ENCODE assay signal across 19 cellular contexts in the genomic region with DNA sequence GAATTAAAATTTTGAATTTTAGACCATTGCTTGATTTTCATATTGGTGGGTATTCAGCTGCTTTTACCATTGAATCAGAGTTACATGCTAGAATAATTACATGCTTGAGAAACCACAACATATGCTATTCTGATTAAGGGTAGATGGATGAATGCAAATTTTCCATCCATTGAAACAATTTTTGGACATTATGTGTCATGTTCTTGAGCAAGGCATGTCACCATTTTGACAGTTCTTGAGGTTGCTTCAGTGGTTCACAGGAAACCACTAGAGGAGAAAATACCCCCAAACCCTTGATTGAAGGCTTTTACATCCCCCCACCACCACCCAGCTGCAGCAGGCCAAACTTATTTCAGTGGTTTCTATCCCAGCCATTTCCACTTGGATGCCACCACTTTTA. TPM values are rescaled to one million over a fixed set of nuclear protein-coding genes. Genes with fewer than 3 reads are reported as not detected.
DNase-seq lines count a peak whose midpoint lies in the region; ATAC-seq, FAIRE-seq and TF ChIP-seq lines count a peak whose summit lies in the region.
"Had no signal": no experiment of that assay in that cellular context is flagged by ENCODE, and none has a peak within 500 bp of the region (broad histone marks: within the 10 kb centered on the region; RNA-seq: fewer than 3 reads in every experiment).

No MANE protein-coding gene starts in this region.

- TF ChIP-seq POLR2A in GM12878 (IDR thresholded peaks at IDR 0.05; ENCODE audit: low read depth, low read length): no peak

- no peak overlapping the region for H3K4me2 ChIP-seq in Karpas-422 (ENCODE audit: low read depth, low read length, poor library complexity, severe bottlenecking)
- H3K4me2 ChIP-seq in GM12878 (ENCODE audit: control insufficient read depth, insufficient read depth): no peak overlapping the region
- H3K4me2 ChIP-seq: A549 had no signal

- TF ChIP-seq CTCF in GM12878 (IDR thresholded peaks at IDR 0.05 in 2 of 3, conservative IDR thresholded peaks at IDR 0.05 in 1 of 3; ENCODE audit: control insufficient read depth in 2 of 3, extremely low read depth in 1 of 3, insufficient read depth in 1 of 3, low read depth in 3 of 3, low read length in 3 of 3): no peak

- no peak overlapping the region for H2AFZ ChIP-seq in Karpas-422 (ENCODE audit: low read length)
- no peak overlapping the region for H2AFZ ChIP-seq in GM12878 (ENCODE audit: control insufficient read depth, low read depth, low read length)

- CTCF ChIA-PET in activated CD8-positive, alpha-beta memory T cell treated with anti-CD3 and anti-CD28 coated beads, Interleukin-2, amount 10 ng/mL, durations not matched to agents 7 days and 5 days (lab: Charles Lee): interaction anchor here (2.0 kb wide), 1 partner anchor 107 kb away, joined by 6 read pairs; no protein-coding TSS in a partner anchor
- CTCF ChIA-PET in GM12878 (lab: Yijun Ruan, JAX): interaction anchor here (2.7 kb wide), 1 partner anchor 107 kb away, joined by 51 read pairs; no protein-coding TSS in a partner anchor

- H3K4me3 Mint-ChIP-seq in activated CD8-positive, alpha-beta memory T cell treated with anti-CD3 and anti-CD28 coated beads, Interleukin-2, amount 10 ng/mL, durations not matched to agents 7 days and 5 days: no peak overlapping the region
- H3K4me3 Mint-ChIP-seq in stimulated activated naive CD8-positive, alpha-beta T cell treated with anti-CD3 and anti-CD28 coated beads, Interleukin-15, amount 100 ng/mL, for 72 hours: no peak overlapping the region
- H3K4me3 Mint-ChIP-seq: CD8-positive, alpha-beta memory T cell had no signal

- H3K27me3 Mint-ChIP-seq in activated CD8-positive, alpha-beta memory T cell treated with anti-CD3 and anti-CD28 coated beads, Interleukin-2, amount 10 ng/mL, durations not matched to agents 7 days and 5 days: no peaks in the 10 kb centered on the region
- no peaks in the 10 kb centered on the region for H3K27me3 Mint-ChIP-seq in stimulated activated naive CD8-positive, alpha-beta T cell treated with anti-CD3 and anti-CD28 coated beads, Interleukin-15, amount 100 ng/mL, for 72 hours
- H3K27me3 Mint-ChIP-seq: CD8-positive, alpha-beta memory T cell had no signal

- H3K9ac ChIP-seq in Karpas-422 (ENCODE audit: low read length): no peak overlapping the region
- H3K9ac ChIP-seq in GM12878 (ENCODE audit: control insufficient read depth, insufficient read depth, low read length): no peak overlapping the region

- BruUV-seq in GM12878 (replicated peaks; lab: Mats Ljungman, UMichigan): no TSS peak

- H3K27me3 ChIP-seq in Karpas-422 (ENCODE audit: low read length): no peaks in the 10 kb centered on the region
- H3K27me3 ChIP-seq in GM12878 (replicated peaks in 1 of 2; ENCODE audit: control insufficient read depth in 2 of 2, insufficient read depth in 2 of 2, low read length in 1 of 2): no peaks in the 10 kb centered on the region
- H3K27me3 ChIP-seq: BE2C had no signal

- peaks cover 2% of the 10 kb centered on the region; the same call in 1 of the 2 replicates for H3K4me1 ChIP-seq in Karpas-422 (ENCODE audit: low read length)
- no peaks in the 10 kb centered on the region for H3K4me1 ChIP-seq in GM12878 (ENCODE audit: control insufficient read depth, insufficient read depth, low read length)
- H3K4me1 ChIP-seq: A549, BE2C, Caco-2, HAP-1 had no signal

- H4K20me1 ChIP-seq in Karpas-422 (ENCODE audit: insufficient read depth, low read depth, low read length) (no peaks in the 10 kb centered on the region), GM12878 (ENCODE audit: control insufficient read depth, insufficient read depth) (no peaks in the 10 kb centered on the region)

- peaks cover 42% of the 10 kb centered on the region for H3K36me3 Mint-ChIP-seq in activated CD8-positive, alpha-beta memory T cell treated with anti-CD3 and anti-CD28 coated beads, Interleukin-2, amount 10 ng/mL, durations not matched to agents 7 days and 5 days

- no peak overlapping the region for H3K4me3 ChIP-seq in Karpas-422 (ENCODE audit: low read length)
- no peak overlapping the region for H3K4me3 ChIP-seq in GM12878
- H3K4me3 ChIP-seq: A549, HAP-1 had no signal

- no peaks in the 10 kb centered on the region for H3K9me3 Mint-ChIP-seq in activated CD8-positive, alpha-beta memory T cell treated with anti-CD3 and anti-CD28 coated beads, Interleukin-2, amount 10 ng/mL, durations not matched to agents 7 days and 5 days (ENCODE audit: low read depth)
- no peaks in the 10 kb centered on the region for H3K9me3 Mint-ChIP-seq in stimulated activated naive CD8-positive, alpha-beta T cell treated with anti-CD3 and anti-CD28 coated beads, Interleukin-15, amount 100 ng/mL, for 72 hours
- H3K9me3 Mint-ChIP-seq: CD8-positive, alpha-beta memory T cell had no signal

- RAD21 ChIA-PET in GM12878 (lab: Charles Lee; ENCODE audit: unreplicated experiment): interaction anchor here (0.6 to 3.7 kb wide), 3 partner anchors 14 to 739 kb away, joined by 3 to 35 read pairs (median 6); a partner anchor contains a TSS

- ATAC-seq in activated CD8-positive, alpha-beta memory T cell treated with anti-CD3 and anti-CD28 coated beads, Interleukin-2, amount 10 ng/mL, durations not matched to agents 7 days and 5 days: peak; percentile 30
- ATAC-seq in GM12878: no peak
- ATAC-seq in stimulated activated naive CD8-positive, alpha-beta T cell treated with anti-CD3 and anti-CD28 coated beads, Interleukin-15, amount 100 ng/mL, for 72 hours: peak; percentile 37
- no peak for ATAC-seq in GM18868 (IDR thresholded peaks at IDR 0.05; ENCODE audit: unreplicated experiment)
- ATAC-seq: A549 had no signal

- peaks cover 8% of the 10 kb centered on the region for H3K4me1 Mint-ChIP-seq in activated CD8-positive, alpha-beta memory T cell treated with anti-CD3 and anti-CD28 coated beads, Interleukin-2, amount 10 ng/mL, durations not matched to agents 7 days and 5 days
- no peaks in the 10 kb centered on the region for H3K4me1 Mint-ChIP-seq in stimulated activated naive CD8-positive, alpha-beta T cell treated with anti-CD3 and anti-CD28 coated beads, Interleukin-15, amount 100 ng/mL, for 72 hours
- H3K4me1 Mint-ChIP-seq: CD8-positive, alpha-beta memory T cell had no signal

- intact Hi-C loops in GM12878 (cut with micrococcal nuclease; ENCODE audit: unreplicated experiment): no loop called here

- POLR2A ChIA-PET in GM12878 (lab: Charles Lee): no interaction called here

- DNase-seq in activated CD8-positive, alpha-beta memory T cell treated with anti-CD3 and anti-CD28 coated beads, Interleukin-2, amount 10 ng/mL, durations not matched to agents 7 days and 5 days: no peak
- DNase-seq in activated CD8-positive, alpha-beta memory T cell treated with anti-CD3 and anti-CD28 coated beads, Interleukin-2, amount 50 U/mL, for 48 hours: no peak
- DNase-seq in Karpas-422 (peak; percentile 61), GM12878 (ENCODE audit: low read depth, low spot score) (no peak), NCI-H1105 (lab: John Stamatoyannopoulos, UW) (no peak)
- DNase-seq in stimulated activated naive CD8-positive, alpha-beta T cell treated with anti-CD3 and anti-CD28 coated beads, Interleukin-15, amount 100 ng/mL, for 72 hours: no peak
- DNase-seq in activated T-cell treated with anti-CD3 and anti-CD28 coated beads, Interleukin-2, amount 50 U/mL, for 48 hours: no peak
- DNase-seq: BE2C; Caco-2; CD8-positive, alpha-beta memory T cell; DND-41; GF-D8; IMR-90 had no signal

- no peak overlapping the region for H3K27ac Mint-ChIP-seq in activated CD8-positive, alpha-beta memory T cell treated with anti-CD3 and anti-CD28 coated beads, Interleukin-2, amount 10 ng/mL, durations not matched to agents 7 days and 5 days
- H3K27ac Mint-ChIP-seq in stimulated activated naive CD8-positive, alpha-beta T cell treated with anti-CD3 and anti-CD28 coated beads, Interleukin-15, amount 100 ng/mL, for 72 hours: no peak overlapping the region

- H3K36me3 ChIP-seq in Karpas-422 (ENCODE audit: insufficient read depth, low read length) (peaks cover 44% of the 10 kb centered on the region), GM12878 (ENCODE audit: control insufficient read depth in 2 of 2, insufficient read depth in 2 of 2, low read length in 1 of 2) (peaks cover 5 to 6% of the 10 kb centered on the region in 2 experiments; a peak in 3 of 4 replicates)

- no peak for TF ChIP-seq EP300 in GM12878 (IDR thresholded peaks at IDR 0.05; ENCODE audit: borderline replicate concordance in 1 of 2, control insufficient read depth in 1 of 2, low read depth in 2 of 2, low read length in 2 of 2)

- H3K79me2 ChIP-seq in Karpas-422 (ENCODE audit: low read length) (no peaks in the 10 kb centered on the region), GM12878 (ENCODE audit: control insufficient read depth, insufficient read depth, low read length) (no peaks in the 10 kb centered on the region)

- no peak overlapping the region for H3K27ac ChIP-seq in Karpas-422 (ENCODE audit: low read length)
- H3K27ac ChIP-seq in GM12878 (ENCODE audit: control insufficient read depth, insufficient read depth): no peak overlapping the region
- H3K27ac ChIP-seq: A549 had no signal

- FAIRE-seq in GM12878 (lab: Jason Lieb, UNC): no peak
- FAIRE-seq: A549, GM18507, GM19239, H1 had no signal

- H3K9me3 ChIP-seq in Karpas-422 (ENCODE audit: low read length): no peaks in the 10 kb centered on the region
- H3K9me3 ChIP-seq in GM12878 (replicated peaks; ENCODE audit: control insufficient read depth, insufficient read depth, low read length): no peaks in the 10 kb centered on the region
- H3K9me3 ChIP-seq: A549, BE2C, Caco-2, HAP-1 had no signal

- no peaks in the 10 kb centered on the region for H3K9me2 ChIP-seq in Karpas-422 (replicated peaks; ENCODE audit: insufficient read depth, low read length)

- no peak for TF ChIP-seq RAD21 in GM12878 (IDR thresholded peaks at IDR 0.05; ENCODE audit: insufficient read depth, low read depth, low read length)

- SMC1A ChIA-PET in GM12878 (lab: Charles Lee; ENCODE audit: uncharacterized antibody, unreplicated experiment): interaction anchor here (0.7 to 1.4 kb wide), 3 partner anchors 38 to 258 kb away, joined by 3 to 4 read pairs (median 3); no protein-coding TSS in a partner anchor

- in situ Hi-C loops in GM12878 (cut with MboI): no loop called here

RNA-seq across cellular contexts. Expression of a gene that starts 13.5 kb away (rescaled TPM):
- total RNA-seq in activated CD8-positive, alpha-beta memory T cell treated with anti-CD3 and anti-CD28 coated beads, Interleukin-2, amount 10 ng/mL, durations not matched to agents 7 days and 5 days: 10 to 100 TPM; 40.2 to 41.6 TPM
- 41.0 and 74.8 TPM in 2 replicates for total RNA-seq in Karpas-422 (2014; rRNA removed; shearing (Covaris generic); ENCODE audit: low replicate concordance)
- total RNA-seq in GM12878 (2013; cell fraction: nucleolus; rRNA removed): 19.5 and 23.5 TPM in 2 replicates
- 59.5 and 60.0 TPM in 2 replicates for total RNA-seq in GM12878 (2014; rRNA removed)
- 32.2 and 33.4 TPM in 2 replicates for total RNA-seq in GM12878 (2014; rRNA removed; fragmentation: Illumina TruSeq; extraction: Trizol)
- 33.1 and 36.6 TPM in 2 replicates for total RNA-seq in GM12878 (2021)
- 20.3 TPM for polyA plus RNA-seq in GM12878 (2011; ENCODE audit: low read depth)
- polyA plus RNA-seq in GM12878 (2011; rRNA removed): 85.6 and 99.2 TPM in 2 replicates
- polyA plus RNA-seq in GM12878 (2011; cell fraction: cytosol; rRNA removed): 53.5 and 53.8 TPM in 2 replicates
- polyA plus RNA-seq in GM12878 (2011; cell fraction: nucleus; rRNA removed): 40.5 and 45.1 TPM in 2 replicates
- polyA plus RNA-seq in GM12878 (2012): 23.0 and 28.6 TPM in 2 replicates
- 47.3 and 59.0 TPM in 2 replicates for polyA plus RNA-seq in GM12878 (2014; fragmentation: Illumina TruSeq; extraction: Trizol)
- polyA plus RNA-seq in GM12878 (2014; fragmentation: Nextera tagmentation; extraction: Ambion mirVana): 10 to 100 TPM; 14.3 to 20.8 TPM
- polyA plus RNA-seq in GM12878 (2014; rRNA removed): 52.6 and 67.0 TPM in 2 replicates
- polyA plus RNA-seq in GM12878 (2016; fragmentation: Nextera tagmentation; extraction: Ambion mirVana): 10 to 100 TPM; 63.3 to 66.7 TPM
- 42.2 and 43.7 TPM in 2 replicates for polyA minus RNA-seq in GM12878 (2011; rRNA and poly(A)+ RNA removed)
- polyA minus RNA-seq in GM12878 (2011; cell fraction: cytosol; rRNA and poly(A)+ RNA removed): 26.9 and 29.5 TPM in 2 replicates
- polyA minus RNA-seq in GM12878 (2011; cell fraction: nucleus; rRNA and poly(A)+ RNA removed): 22.7 and 26.8 TPM in 2 replicates

RNA-seq across cellular contexts. Expression of a gene that starts 13.6 kb away (rescaled TPM):
- total RNA-seq in activated CD8-positive, alpha-beta memory T cell treated with anti-CD3 and anti-CD28 coated beads, Interleukin-2, amount 10 ng/mL, durations not matched to agents 7 days and 5 days: 10 to 100 TPM; 17.3 to 20.1 TPM
- total RNA-seq in Karpas-422 (2014; rRNA removed; shearing (Covaris generic); ENCODE audit: low replicate concordance): 40.6 and 60.3 TPM in 2 replicates
- 6.7 and 10.1 TPM in 2 replicates for total RNA-seq in GM12878 (2013; cell fraction: nucleolus; rRNA removed)
- 33.4 and 37.0 TPM in 2 replicates for total RNA-seq in GM12878 (2014; rRNA removed)
- total RNA-seq in GM12878 (2014; rRNA removed; fragmentation: Illumina TruSeq; extraction: Trizol): 29.2 and 32.6 TPM in 2 replicates
- 18.5 and 21.6 TPM in 2 replicates for total RNA-seq in GM12878 (2021)
- polyA plus RNA-seq in GM12878 (2011; ENCODE audit: low read depth): 4.7 TPM
- polyA plus RNA-seq in GM12878 (2011; rRNA removed): 40.3 and 59.8 TPM in 2 replicates
- 12.3 and 14.2 TPM in 2 replicates for polyA plus RNA-seq in GM12878 (2011; cell fraction: cytosol; rRNA removed)
- 14.3 and 15.4 TPM in 2 replicates for polyA plus RNA-seq in GM12878 (2011; cell fraction: nucleus; rRNA removed)
- polyA plus RNA-seq in GM12878 (2012): 13.2 and 14.7 TPM in 2 replicates
- polyA plus RNA-seq in GM12878 (2014; fragmentation: Illumina TruSeq; extraction: Trizol): 27.2 and 30.5 TPM in 2 replicates
- polyA plus RNA-seq in GM12878 (2014; fragmentation: Nextera tagmentation; extraction: Ambion mirVana): 10 to 100 TPM; 25.9 to 31.2 TPM
- 34.5 and 35.2 TPM in 2 replicates for polyA plus RNA-seq in GM12878 (2014; rRNA removed)
- polyA plus RNA-seq in GM12878 (2016; fragmentation: Nextera tagmentation; extraction: Ambion mirVana): 10 to 100 TPM; 53.6 to 59.0 TPM
- polyA minus RNA-seq in GM12878 (2011; rRNA and poly(A)+ RNA removed): 6.2 and 6.9 TPM in 2 replicates
- polyA minus RNA-seq in GM12878 (2011; cell fraction: cytosol; rRNA and poly(A)+ RNA removed): 5.7 and 7.5 TPM in 2 replicates
- 6.9 and 10.0 TPM in 2 replicates for polyA minus RNA-seq in GM12878 (2011; cell fraction: nucleus; rRNA and poly(A)+ RNA removed)

RNA-seq across cellular contexts. Expression of a gene that starts 35.4 kb away (rescaled TPM):
- total RNA-seq in activated CD8-positive, alpha-beta memory T cell treated with anti-CD3 and anti-CD28 coated beads, Interleukin-2, amount 10 ng/mL, durations not matched to agents 7 days and 5 days: 1 to 10 TPM; 6.3 to 9.7 TPM
- total RNA-seq in Karpas-422 (2014; rRNA removed; shearing (Covaris generic); ENCODE audit: low replicate concordance): 21.1 and 35.7 TPM in 2 replicates
- total RNA-seq in GM12878 (2013; cell fraction: nucleolus; rRNA removed): 16.2 and 18.2 TPM in 2 replicates
- 12.6 and 14.8 TPM in 2 replicates for total RNA-seq in GM12878 (2014; rRNA removed)
- 10.9 and 14.4 TPM in 2 replicates for total RNA-seq in GM12878 (2014; rRNA removed; fragmentation: Illumina TruSeq; extraction: Trizol)
- 15.4 and 16.6 TPM in 2 replicates for total RNA-seq in GM12878 (2021)
- 13.1 TPM for polyA plus RNA-seq in GM12878 (2011; ENCODE audit: low read depth)
- 29.5 and 34.7 TPM in 2 replicates for polyA plus RNA-seq in GM12878 (2011; rRNA removed)
- 12.5 and 17.6 TPM in 2 replicates for polyA plus RNA-seq in GM12878 (2011; cell fraction: cytosol; rRNA removed)
- polyA plus RNA-seq in GM12878 (2011; cell fraction: nucleus; rRNA removed): 8.6 and 12.3 TPM in 2 replicates
- polyA plus RNA-seq in GM12878 (2012): 12.0 and 12.7 TPM in 2 replicates
- 16.0 and 24.1 TPM in 2 replicates for polyA plus RNA-seq in GM12878 (2014; fragmentation: Illumina TruSeq; extraction: Trizol)
- 10 to 100 TPM; 33.4 to 34.5 TPM for polyA plus RNA-seq in GM12878 (2014; fragmentation: Nextera tagmentation; extraction: Ambion mirVana)
- 11.1 and 11.9 TPM in 2 replicates for polyA plus RNA-seq in GM12878 (2014; rRNA removed)
- 10 to 100 TPM; 26.5 to 30.1 TPM for polyA plus RNA-seq in GM12878 (2016; fragmentation: Nextera tagmentation; extraction: Ambion mirVana)
- 12.7 and 13.1 TPM in 2 replicates for polyA minus RNA-seq in GM12878 (2011; rRNA and poly(A)+ RNA removed)
- polyA minus RNA-seq in GM12878 (2011; cell fraction: cytosol; rRNA and poly(A)+ RNA removed): 0.94 and 7.8 TPM in 2 replicates
- polyA minus RNA-seq in GM12878 (2011; cell fraction: nucleus; rRNA and poly(A)+ RNA removed): 7.9 and 12.0 TPM in 2 replicates

RNA-seq across cellular contexts. Expression of a gene that starts 35.8 kb away (rescaled TPM):
- 10 to 100 TPM; 18.2 to 19.5 TPM for total RNA-seq in activated CD8-positive, alpha-beta memory T cell treated with anti-CD3 and anti-CD28 coated beads, Interleukin-2, amount 10 ng/mL, durations not matched to agents 7 days and 5 days
- total RNA-seq in Karpas-422 (2014; rRNA removed; shearing (Covaris generic); ENCODE audit: low replicate concordance): 50.8 and 79.2 TPM in 2 replicates
- 24.9 and 26.0 TPM in 2 replicates for total RNA-seq in GM12878 (2013; cell fraction: nucleolus; rRNA removed)
- total RNA-seq in GM12878 (2014; rRNA removed) (14.2 and 18.1 TPM in 2 replicates), GM12878 (2014; rRNA removed; fragmentation: Illumina TruSeq; extraction: Trizol) (11.9 and 13.5 TPM in 2 replicates), GM12878 (2021) (12.1 and 12.5 TPM in 2 replicates)
- 15.7 TPM for polyA plus RNA-seq in GM12878 (2011; ENCODE audit: low read depth)
- polyA plus RNA-seq in GM12878 (2011; rRNA removed) (51.9 and 59.0 TPM in 2 replicates), GM12878 (2014; fragmentation: Illumina TruSeq; extraction: Trizol) (10.3 and 13.8 TPM in 2 replicates), GM12878 (2014; fragmentation: Nextera tagmentation; extraction: Ambion mirVana) (1 to 10 TPM; 3.1 to 5.2 TPM), GM12878 (2014; rRNA removed) (15.4 and 17.2 TPM in 2 replicates), GM12878 (2016; fragmentation: Nextera tagmentation; extraction: Ambion mirVana) (1 to 10 TPM; 7.7 to 8.0 TPM)
- 34.8 and 37.1 TPM in 2 replicates for polyA plus RNA-seq in GM12878 (2011; cell fraction: cytosol; rRNA removed)
- 19.4 and 23.4 TPM in 2 replicates for polyA plus RNA-seq in GM12878 (2011; cell fraction: nucleus; rRNA removed)
- 17.4 and 18.1 TPM in 2 replicates for polyA plus RNA-seq in GM12878 (2012)
- polyA minus RNA-seq in GM12878 (2011; rRNA and poly(A)+ RNA removed): 18.0 and 20.8 TPM in 2 replicates
- 10.0 and 10.5 TPM in 2 replicates for polyA minus RNA-seq in GM12878 (2011; cell fraction: cytosol; rRNA and poly(A)+ RNA removed)
- 10.6 and 13.4 TPM in 2 replicates for polyA minus RNA-seq in GM12878 (2011; cell fraction: nucleus; rRNA and poly(A)+ RNA removed)

Comparison
In these comparisons a context has a peak if more than half of its experiments do, and no peak if none do; other contexts are left out.
1. ATAC-seq: peak in activated CD8-positive, alpha-beta memory T cell treated with anti-CD3 and anti-CD28 coated beads, Interleukin-2, amount 10 ng/mL, durations not matched to agents 7 days and 5 days (single experiment) and stimulated activated naive CD8-positive, alpha-beta T cell treated with anti-CD3 and anti-CD28 coated beads, Interleukin-15, amount 100 ng/mL, for 72 hours (single experiment); none in GM12878 (single experiment) and GM18868 (single experiment).